Comparison of ENCODE assay signal across 9 cellular contexts in the genomic region with DNA sequence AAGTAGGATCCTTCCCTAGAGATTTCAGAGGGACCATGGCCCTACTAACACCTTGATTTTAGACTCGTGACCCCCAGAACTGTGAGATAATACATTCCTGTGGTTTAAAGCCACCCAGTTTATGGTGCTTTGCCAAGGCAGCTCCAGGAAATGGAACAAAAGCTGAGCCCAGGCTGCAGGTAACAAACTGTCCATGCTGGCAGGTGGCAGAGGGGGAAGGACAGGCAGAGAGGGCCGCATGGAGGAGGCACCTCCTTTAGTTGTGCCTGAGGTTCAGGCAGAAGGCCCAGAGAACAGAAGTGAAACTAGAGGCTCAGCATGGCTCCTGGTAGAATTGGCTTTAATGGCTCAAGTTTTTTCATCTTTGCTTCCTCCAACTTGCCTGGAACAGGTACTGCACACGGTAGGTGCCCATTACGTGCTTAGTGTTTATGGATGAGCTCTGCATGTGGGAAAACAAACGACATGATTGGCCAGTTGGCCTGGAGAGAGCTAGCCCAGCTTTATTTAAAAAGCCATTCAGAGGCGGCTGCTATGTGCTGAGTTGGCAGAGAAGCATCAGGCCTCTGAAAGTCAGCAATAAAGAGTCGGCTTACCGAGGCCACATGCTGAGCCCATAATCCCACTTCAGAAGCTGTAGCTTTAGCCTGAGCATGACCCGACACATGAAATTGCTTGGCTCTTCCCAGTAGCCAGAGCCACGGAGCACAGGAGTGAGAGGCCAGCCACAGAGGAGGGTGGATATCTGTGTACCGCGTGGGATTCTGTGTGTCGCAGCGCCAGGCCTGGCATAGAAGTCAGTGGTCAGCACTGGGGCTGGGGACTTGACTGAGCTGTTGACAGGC. TPM values are rescaled to one million over a fixed set of nuclear protein-coding genes. Genes with fewer than 3 reads are reported as not detected.
A peak's percentile ranks its signal among the peaks of the same experiment; 100 is the strongest.
DNase-seq lines count a peak whose midpoint lies in the region; ATAC-seq and TF ChIP-seq lines count a peak whose summit lies in the region.
"Had no signal": no experiment of that assay in that cellular context is flagged by ENCODE, and none has a peak within 500 bp of the region (broad histone marks: within the 10 kb centered on the region; RNA-seq: fewer than 3 reads in every experiment).

No MANE protein-coding gene starts in this region.

- H3K4me3 Mint-ChIP-seq in MCF 10A (ENCODE audit: unreplicated experiment): no peak overlapping the region

- dilution Hi-C loops in mammary epithelial cell (cut with HindIII; ENCODE audit: low sequenced_read_pairs): loop anchor here (5.0 kb wide), 1 partner anchor 47 kb away; no protein-coding TSS in a partner anchor

- no peak overlapping the region for H2AFZ ChIP-seq in mammary epithelial cell (ENCODE audit: low read depth, low read length)

- no peaks in the 10 kb centered on the region for H3K27me3 ChIP-seq in mammary epithelial cell (ENCODE audit: insufficient read depth, low read length)
- H3K27me3 ChIP-seq: BLaER1 had no signal

- H4K20me1 ChIP-seq in mammary epithelial cell (ENCODE audit: insufficient read depth, low read length): no peaks in the 10 kb centered on the region

- no peaks in the 10 kb centered on the region for H3K27me3 Mint-ChIP-seq in MCF 10A (ENCODE audit: insufficient read depth, unreplicated experiment)

- H3K4me2 ChIP-seq in mammary epithelial cell (ENCODE audit: insufficient read depth, low read depth, low read length): no peak overlapping the region

- intact Hi-C loops in MCF 10A (cut with micrococcal nuclease) (loop anchor here (5.0 kb wide), 1 partner anchor 112 kb away; no protein-coding TSS in a partner anchor), mammary epithelial cell (cut with micrococcal nuclease) (no loop called here)

- in situ Hi-C loops in mammary epithelial cell (cut with MboI; ENCODE audit: low sequenced_read_pairs in 2 of 2): no loop called here

- no peak for TF ChIP-seq CTCF in MCF 10A (IDR thresholded peaks at IDR 0.05; ENCODE audit: unreplicated experiment)
- TF ChIP-seq CTCF in mammary epithelial cell (conservative IDR thresholded peaks at IDR 0.05 in 1 of 2, IDR thresholded peaks at IDR 0.05 in 1 of 2; ENCODE audit: extremely low read depth in 1 of 2, insufficient read depth in 1 of 2, low read depth in 1 of 2, low read length in 2 of 2): no peak

- no peaks in the 10 kb centered on the region for H3K36me3 Mint-ChIP-seq in MCF 10A (ENCODE audit: insufficient read depth, unreplicated experiment)

- no peak overlapping the region for H3K9ac ChIP-seq in mammary epithelial cell (ENCODE audit: insufficient read depth, low read length)
- H3K9ac ChIP-seq: BLaER1 had no signal

- no peak overlapping the region for H3K27ac ChIP-seq in mammary epithelial cell (ENCODE audit: insufficient read depth, low read depth, low read length)
- H3K27ac ChIP-seq: BLaER1 had no signal

- WGBS in mammary epithelial cell (ENCODE audit: low coverage, missing lambda C conversion rate): 74% methylated on average over 10 of the region's 14 CpGs

- peaks cover 27% of the 10 kb centered on the region for H3K4me1 Mint-ChIP-seq in MCF 10A (ENCODE audit: insufficient read depth, unreplicated experiment)

- H3K4me1 ChIP-seq in mammary epithelial cell (ENCODE audit: insufficient read depth, low read length): peaks cover 34% of the 10 kb centered on the region

- H3K9me3 ChIP-seq in mammary epithelial cell (replicated peaks; ENCODE audit: insufficient read depth, low read length): no peaks in the 10 kb centered on the region
- H3K9me3 ChIP-seq: BLaER1 had no signal

- H3K27ac Mint-ChIP-seq in MCF 10A (ENCODE audit: low read depth, unreplicated experiment): peak overlapping the region; percentile 40

- no peak overlapping the region for H3K4me3 ChIP-seq in mammary epithelial cell (replicated peaks in 1 of 3; ENCODE audit: insufficient read depth in 1 of 3, low read depth in 2 of 3, low read length in 3 of 3)
- H3K4me3 ChIP-seq: BLaER1 had no signal

- DNase-seq in MCF 10A (ENCODE audit: unreplicated experiment) (no peak), mammary epithelial cell (no peak), astrocyte of the hippocampus (ENCODE audit: low read depth, low spot score) (peak; percentile 73), medulla oblongata (ENCODE audit: extremely low spot score) (peak; percentile 65)

- H3K36me3 ChIP-seq in mammary epithelial cell (ENCODE audit: insufficient read depth, low read length): no peaks in the 10 kb centered on the region
- H3K36me3 ChIP-seq: BLaER1 had no signal

- no TSS peak for BruUV-seq in MCF 10A (replicated peaks; lab: Mats Ljungman, UMichigan)
- BruUV-seq in mammary epithelial cell (replicated peaks; lab: Mats Ljungman, UMichigan): no TSS peak

- ATAC-seq in GM21786 (IDR thresholded peaks at IDR 0.05; ENCODE audit: unreplicated experiment): no peak
- no peak for ATAC-seq in GM18873 (IDR thresholded peaks at IDR 0.05; ENCODE audit: low FRiP score, unreplicated experiment)
- ATAC-seq in GM21360 (IDR thresholded peaks at IDR 0.05; ENCODE audit: unreplicated experiment): no peak
- no peak for ATAC-seq in GM21619 (IDR thresholded peaks at IDR 0.05; ENCODE audit: unreplicated experiment)

- no peaks in the 10 kb centered on the region for H3K79me2 ChIP-seq in mammary epithelial cell (ENCODE audit: insufficient read depth, low read length)

- CTCF ChIA-PET in MCF 10A (lab: Yijun Ruan, JAX): interaction anchor here (0.6 to 4.9 kb wide), 11 partner anchors 8 to 203 kb away, joined by 3 to 27 read pairs (median 4); no protein-coding TSS in a partner anchor
- CTCF ChIA-PET in mammary epithelial cell (lab: Charles Lee; ENCODE audit: low non-redundant PET): interaction anchor here (0.7 kb wide), 1 partner anchor 37 kb away, joined by 5 read pairs; no protein-coding TSS in a partner anchor

- POLR2A ChIA-PET in MCF 10A (lab: Yijun Ruan, JAX): interaction anchor here (2.3 kb wide), 1 partner anchor 9 kb away, joined by 14 read pairs; no protein-coding TSS in a partner anchor

- no peaks in the 10 kb centered on the region for H3K9me3 Mint-ChIP-seq in MCF 10A (ENCODE audit: unreplicated experiment)

RNA-seq across cellular contexts. Expression of a gene that starts 36.5 kb away (rescaled TPM):
- total RNA-seq in MCF 10A (2022): 10.0 and 25.1 TPM in 2 replicates
- 10 to 100 TPM; 20.5 to 26.5 TPM for total RNA-seq in mammary epithelial cell
- polyA plus RNA-seq in mammary epithelial cell: 13.4 TPM
- 27.1 TPM for polyA minus RNA-seq in mammary epithelial cell

RNA-seq across cellular contexts. Expression of a gene that starts 52.5 kb away (rescaled TPM):
- total RNA-seq in MCF 10A (2022): not detected in 2 replicates
- total RNA-seq in mammary epithelial cell: under 1 TPM in 1 of 2 donors, not detected in 1; under 0.01 TPM
- not detected for polyA plus RNA-seq in mammary epithelial cell
- not detected for polyA minus RNA-seq in mammary epithelial cell

Comparison
In these comparisons a context has a peak if more than half of its experiments do, and no peak if none do; other contexts are left out.
1. DNase-seq: peak in astrocyte of the hippocampus (single experiment) and medulla oblongata (single experiment); none in MCF 10A (single experiment) and mammary epithelial cell (single experiment).